In genomic region chr9:89698606-89699005, GRCh38 we compare ENCODE assay signal across 25 cellular contexts.
"Had no signal": no experiment of that assay in that cellular context is flagged by ENCODE, and none has a peak within 500 bp of the region (broad histone marks: within the 10 kb centered on the region; RNA-seq: fewer than 3 reads in every experiment).

No MANE protein-coding gene starts in this region.

- DNase-seq: activated CD4-positive, alpha-beta memory T cell treated with anti-CD3 and anti-CD28 coated beads, Interleukin-2, amount 10 ng/mL, durations not matched to agents 7 days and 5 days; activated CD4-positive, alpha-beta T cell treated with anti-CD3 and anti-CD28 coated beads, Interleukin-2, amount 10 ng/mL, durations not matched to agents 7 days and 5 days; activated CD8-positive, alpha-beta memory T cell treated with anti-CD3 and anti-CD28 coated beads, Interleukin-2, amount 10 ng/mL, durations not matched to agents 7 days and 5 days; activated effector memory CD4-positive, alpha-beta T cell treated with anti-CD3 and anti-CD28 coated beads, Interleukin-2, amount 50 U/mL, for 16 hours; activated naive CD4-positive, alpha-beta T cell treated with anti-CD3 and anti-CD28 coated beads for 36 hours; activated T-cell treated with anti-CD3 and anti-CD28 coated beads, Interleukin-2, amount 50 U/mL, for 48 hours; dermis blood vessel endothelial cell; effector CD4-positive, alpha-beta T cell; esophagus squamous epithelium; foreskin melanocyte; islet precursor cell; left ventricle myocardium inferior; mammary epithelial cell; midbrain; naive thymus-derived CD4-positive, alpha-beta T cell; stimulated activated CD4-positive, alpha-beta T cell treated with anti-CD3 and anti-CD28 coated beads, Interleukin-15, amount 100 ng/mL, for 24 hours; stimulated activated CD4-positive, alpha-beta T cell treated with anti-CD3 and anti-CD28 coated beads, Interleukin-2, amount 100 ng/mL, for 24 hours; stomach; T1000; thyroid gland; upper lobe of right lung; WERI-Rb-1 had no signal

- H3K27ac Mint-ChIP-seq: activated CD4-positive, alpha-beta memory T cell treated with anti-CD3 and anti-CD28 coated beads, Interleukin-2, amount 10 ng/mL, durations not matched to agents 7 days and 5 days; activated CD4-positive, alpha-beta T cell treated with anti-CD3 and anti-CD28 coated beads, Interleukin-2, amount 10 ng/mL, durations not matched to agents 7 days and 5 days; activated CD8-positive, alpha-beta memory T cell treated with anti-CD3 and anti-CD28 coated beads, Interleukin-2, amount 10 ng/mL, durations not matched to agents 7 days and 5 days; activated naive CD4-positive, alpha-beta T cell treated with anti-CD3 and anti-CD28 coated beads for 36 hours had no signal

- H3K4me3 Mint-ChIP-seq: activated CD4-positive, alpha-beta memory T cell treated with anti-CD3 and anti-CD28 coated beads, Interleukin-2, amount 10 ng/mL, durations not matched to agents 7 days and 5 days; activated CD4-positive, alpha-beta T cell treated with anti-CD3 and anti-CD28 coated beads, Interleukin-2, amount 10 ng/mL, durations not matched to agents 7 days and 5 days; activated CD8-positive, alpha-beta memory T cell treated with anti-CD3 and anti-CD28 coated beads, Interleukin-2, amount 10 ng/mL, durations not matched to agents 7 days and 5 days; activated naive CD4-positive, alpha-beta T cell treated with anti-CD3 and anti-CD28 coated beads for 36 hours; central memory CD8-positive, alpha-beta T cell; neural progenitor cell had no signal

- H3K27me3 Mint-ChIP-seq: activated CD4-positive, alpha-beta memory T cell treated with anti-CD3 and anti-CD28 coated beads, Interleukin-2, amount 10 ng/mL, durations not matched to agents 7 days and 5 days; activated CD8-positive, alpha-beta memory T cell treated with anti-CD3 and anti-CD28 coated beads, Interleukin-2, amount 10 ng/mL, durations not matched to agents 7 days and 5 days; naive thymus-derived CD4-positive, alpha-beta T cell had no signal

- H3K4me1 Mint-ChIP-seq: central memory CD8-positive, alpha-beta T cell had no signal

- H3K36me3 Mint-ChIP-seq: activated CD8-positive, alpha-beta memory T cell treated with anti-CD3 and anti-CD28 coated beads, Interleukin-2, amount 10 ng/mL, durations not matched to agents 7 days and 5 days; neural progenitor cell had no signal

- ATAC-seq: activated CD4-positive, CD25-positive, alpha-beta regulatory T cell treated with anti-CD3 and anti-CD28 coated beads, Interleukin-2, amount 50 U/mL, for 24 hours; activated CD8-positive, alpha-beta memory T cell treated with anti-CD3 and anti-CD28 coated beads, Interleukin-2, amount 10 ng/mL, durations not matched to agents 7 days and 5 days; naive thymus-derived CD4-positive, alpha-beta T cell; upper lobe of right lung had no signal

- H3K9me3 Mint-ChIP-seq: activated CD4-positive, alpha-beta memory T cell treated with anti-CD3 and anti-CD28 coated beads, Interleukin-2, amount 10 ng/mL, durations not matched to agents 7 days and 5 days; activated CD4-positive, alpha-beta T cell treated with anti-CD3 and anti-CD28 coated beads, Interleukin-2, amount 10 ng/mL, durations not matched to agents 7 days and 5 days; activated naive CD4-positive, alpha-beta T cell treated with anti-CD3 and anti-CD28 coated beads for 36 hours; central memory CD8-positive, alpha-beta T cell; naive thymus-derived CD4-positive, alpha-beta T cell; neural progenitor cell had no signal
